Comparison of ENCODE assay signal across 13 cellular contexts in the genomic region with DNA sequence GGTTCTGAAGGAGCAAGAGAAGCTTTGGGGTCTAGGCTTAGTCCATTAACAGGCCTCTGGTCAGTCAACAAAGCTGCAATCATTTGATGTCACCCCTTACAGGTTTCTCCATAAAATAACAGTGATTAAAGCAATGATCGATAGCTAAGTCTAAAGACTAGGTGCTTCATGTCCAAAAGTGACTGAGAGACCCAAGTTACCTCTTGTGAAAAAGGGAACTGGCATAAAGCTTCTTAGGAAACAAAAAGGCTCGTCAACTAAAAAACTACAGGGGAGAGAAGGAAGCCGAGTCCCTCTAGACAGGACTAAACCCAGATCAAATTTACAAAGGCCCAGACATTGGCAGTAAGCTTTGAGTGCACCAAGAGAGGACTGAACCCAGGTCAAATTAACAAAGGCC. TPM values are rescaled to one million over a fixed set of nuclear protein-coding genes. Genes with fewer than 3 reads are reported as not detected.
A peak's percentile ranks its signal among the peaks of the same experiment; 100 is the strongest.
DNase-seq lines count a peak whose midpoint lies in the region; ATAC-seq and TF ChIP-seq lines count a peak whose summit lies in the region.
"Had no signal": no experiment of that assay in that cellular context is flagged by ENCODE, and none has a peak within 500 bp of the region (broad histone marks: within the 10 kb centered on the region; RNA-seq: fewer than 3 reads in every experiment).

No MANE protein-coding gene starts in this region.

- H3K27ac Mint-ChIP-seq in stimulated activated naive CD8-positive, alpha-beta T cell treated with anti-CD3 and anti-CD28 coated beads, Interleukin-15, Interleukin-2, amounts not matched to agents 100 ng/mL and 50 ng/mL, for 24 hours = no peak overlapping the region
- H3K27ac Mint-ChIP-seq in stimulated activated naive CD8-positive, alpha-beta T cell treated with anti-CD3 and anti-CD28 coated beads, Interleukin-15, amount 100 ng/mL, for 72 hours = no peak overlapping the region
- H3K27ac Mint-ChIP-seq: activated CD4-positive, alpha-beta T cell treated with anti-CD3 and anti-CD28 coated beads for 36 hours had no signal

- H3K9me3 ChIP-seq in NT2/D1 (ENCODE audit: insufficient read depth, low read length) = no peaks in the 10 kb centered on the region
- no peaks in the 10 kb centered on the region for H3K9me3 ChIP-seq in esophagus muscularis mucosa
- H3K9me3 ChIP-seq: adrenal gland, lower lobe of right lung, upper lobe of left lung had no signal

- TF ChIP-seq CTCF in esophagus muscularis mucosa (IDR thresholded peaks at IDR 0.05) = no peak

- intact Hi-C loops in esophagus muscularis mucosa (cut with DNase I) = loop anchor here (10.0 kb wide), 1 partner anchor 333 kb away; the partner anchor contains the start of gene PROZ

- H3K9ac ChIP-seq in NT2/D1 (ENCODE audit: insufficient read length, low read depth) = peak overlapping the region; percentile 92

- H3K27me3 ChIP-seq in NT2/D1 (ENCODE audit: insufficient read depth, insufficient read length) = no peaks in the 10 kb centered on the region
- H3K27me3 ChIP-seq in esophagus muscularis mucosa = no peaks in the 10 kb centered on the region
- H3K27me3 ChIP-seq: adrenal gland, upper lobe of left lung had no signal

- H3K4me3 ChIP-seq in NT2/D1 (ENCODE audit: insufficient read length, low read depth) = no peak overlapping the region
- H3K4me3 ChIP-seq in esophagus muscularis mucosa = no peak overlapping the region
- H3K4me3 ChIP-seq: adrenal gland, lower lobe of right lung had no signal

- no peaks in the 10 kb centered on the region for H3K9me3 Mint-ChIP-seq in stimulated activated naive CD8-positive, alpha-beta T cell treated with anti-CD3 and anti-CD28 coated beads, Interleukin-15, Interleukin-2, amounts not matched to agents 100 ng/mL and 50 ng/mL, for 24 hours
- H3K9me3 Mint-ChIP-seq in stimulated activated naive CD8-positive, alpha-beta T cell treated with anti-CD3 and anti-CD28 coated beads, Interleukin-15, amount 100 ng/mL, for 72 hours = no peaks in the 10 kb centered on the region

- WGBS in esophagus muscularis mucosa = 86% methylated on average over 3 of the region's 3 CpGs

- peaks cover 9% of the 10 kb centered on the region for H3K36me3 Mint-ChIP-seq in stimulated activated naive CD8-positive, alpha-beta T cell treated with anti-CD3 and anti-CD28 coated beads, Interleukin-15, Interleukin-2, amounts not matched to agents 100 ng/mL and 50 ng/mL, for 24 hours (ENCODE audit: low read depth)

- H3K4me1 Mint-ChIP-seq in stimulated activated naive CD8-positive, alpha-beta T cell treated with anti-CD3 and anti-CD28 coated beads, Interleukin-15, Interleukin-2, amounts not matched to agents 100 ng/mL and 50 ng/mL, for 24 hours (ENCODE audit: low read depth) = peaks cover 49% of the 10 kb centered on the region
- H3K4me1 Mint-ChIP-seq in stimulated activated naive CD8-positive, alpha-beta T cell treated with anti-CD3 and anti-CD28 coated beads, Interleukin-15, amount 100 ng/mL, for 72 hours = peaks cover 56% of the 10 kb centered on the region

- TF ChIP-seq POLR2A in esophagus muscularis mucosa (IDR thresholded peaks at IDR 0.05; ENCODE audit: low read depth) = no peak

- H3K27ac ChIP-seq in esophagus muscularis mucosa (replicated peaks in 1 of 4) = no peak overlapping the region
- H3K27ac ChIP-seq: lower lobe of right lung, upper lobe of left lung had no signal

- no peaks in the 10 kb centered on the region for H3K27me3 Mint-ChIP-seq in stimulated activated naive CD8-positive, alpha-beta T cell treated with anti-CD3 and anti-CD28 coated beads, Interleukin-15, Interleukin-2, amounts not matched to agents 100 ng/mL and 50 ng/mL, for 24 hours
- H3K27me3 Mint-ChIP-seq in stimulated activated naive CD8-positive, alpha-beta T cell treated with anti-CD3 and anti-CD28 coated beads, Interleukin-15, amount 100 ng/mL, for 72 hours = no peaks in the 10 kb centered on the region
- H3K27me3 Mint-ChIP-seq: activated CD4-positive, alpha-beta T cell treated with anti-CD3 and anti-CD28 coated beads for 36 hours had no signal

- ATAC-seq in stimulated activated naive CD8-positive, alpha-beta T cell treated with anti-CD3 and anti-CD28 coated beads, Interleukin-15, amount 100 ng/mL, for 72 hours = no peak
- ATAC-seq in GM21515 (IDR thresholded peaks at IDR 0.05; ENCODE audit: unreplicated experiment) = no peak
- ATAC-seq in HG03045 (IDR thresholded peaks at IDR 0.05; ENCODE audit: unreplicated experiment) = no peak
- ATAC-seq: activated CD4-positive, alpha-beta T cell treated with anti-CD3 and anti-CD28 coated beads for 36 hours; lower lobe of right lung had no signal

- H3K4me1 ChIP-seq in NT2/D1 (ENCODE audit: insufficient read depth, insufficient read length) (peaks cover 6% of the 10 kb centered on the region), esophagus muscularis mucosa (peaks cover 50 to 83% (median 65%) of the 10 kb centered on the region in 4 donors)

- peak overlapping the region; percentile 44 for H3K4me3 Mint-ChIP-seq in stimulated activated naive CD8-positive, alpha-beta T cell treated with anti-CD3 and anti-CD28 coated beads, Interleukin-15, Interleukin-2, amounts not matched to agents 100 ng/mL and 50 ng/mL, for 24 hours
- H3K4me3 Mint-ChIP-seq in stimulated activated naive CD8-positive, alpha-beta T cell treated with anti-CD3 and anti-CD28 coated beads, Interleukin-15, amount 100 ng/mL, for 72 hours = peak overlapping the region in 1 of 2 donors; percentile 43

- no peak for DNase-seq in stimulated activated naive CD8-positive, alpha-beta T cell treated with anti-CD3 and anti-CD28 coated beads, Interleukin-15, amount 100 ng/mL, for 72 hours
- DNase-seq in NT2/D1 (ENCODE audit: low read depth, low spot score) (no peak), esophagus muscularis mucosa (ENCODE audit: extremely low spot score) (peak; percentile 29), NCI-H1092 (lab: John Stamatoyannopoulos, UW) (no peak), DMS153 (lab: John Stamatoyannopoulos, UW) (no peak)
- DNase-seq: activated CD4-positive, alpha-beta T cell treated with anti-CD3 and anti-CD28 coated beads for 36 hours; DMS 273 treated with DMSO at 0.1 percent for 48 hours; lower lobe of right lung; upper lobe of left lung had no signal

- TF ChIP-seq EP300 in esophagus muscularis mucosa (IDR thresholded peaks at IDR 0.05) = no peak

- H3K36me3 ChIP-seq in NT2/D1 (ENCODE audit: insufficient read depth, insufficient read length, low read length) (peaks cover 29% of the 10 kb centered on the region), esophagus muscularis mucosa (peaks cover 0 to 6% (median 2%) of the 10 kb centered on the region in 4 donors)
- H3K36me3 ChIP-seq: adrenal gland, lower lobe of right lung had no signal

RNA-seq across cellular contexts. Expression of gene DCUN1D2, which starts 2.2 kb away (rescaled TPM):
- 10 to 100 TPM; 13.6 to 32.5 (median 24.5) TPM for total RNA-seq in esophagus muscularis mucosa

RNA-seq across cellular contexts. Expression of gene ADPRHL1, which starts 35.0 kb away (rescaled TPM):
- total RNA-seq in esophagus muscularis mucosa = 10 to 100 TPM in 2 of 4 donors, 1 to 10 TPM in 2; 6.9 to 26.2 (median 11.0) TPM
